In genomic region chr2:145760781-145761649, GRCh38 we compare ENCODE assay signal across 13 cellular contexts.
DNase-seq lines count a peak whose midpoint lies in the region; ATAC-seq, FAIRE-seq and TF ChIP-seq lines count a peak whose summit lies in the region.
"Had no signal": no experiment of that assay in that cellular context is flagged by ENCODE, and none has a peak within 500 bp of the region (broad histone marks: within the 10 kb centered on the region; RNA-seq: fewer than 3 reads in every experiment).

No MANE protein-coding gene starts in this region.

- H3K4me1 Mint-ChIP-seq in osteocyte (ENCODE audit: unreplicated experiment), result peaks cover 31% of the 10 kb centered on the region
- H3K4me1 Mint-ChIP-seq: natural killer cell had no signal

- no peak for ATAC-seq in activated naive CD4-positive, alpha-beta T cell treated with anti-CD3 and anti-CD28 coated beads, Interleukin-2, amount 50 U/mL, for 72 hours
- no peak for ATAC-seq in GM21576 (IDR thresholded peaks at IDR 0.05; ENCODE audit: unreplicated experiment)
- ATAC-seq: activated CD8-positive, alpha-beta T cell treated with anti-CD3 and anti-CD28 coated beads, Interleukin-2, amount 10 ng/mL, durations not matched to agents 7 days and 5 days; natural killer cell had no signal

- H3K36me3 Mint-ChIP-seq in osteocyte (ENCODE audit: unreplicated experiment), result no peaks in the 10 kb centered on the region
- H3K36me3 Mint-ChIP-seq in activated naive CD4-positive, alpha-beta T cell treated with anti-CD3 and anti-CD28 coated beads, Interleukin-2, amount 50 U/mL, for 72 hours, result no peaks in the 10 kb centered on the region
- H3K36me3 Mint-ChIP-seq: natural killer cell had no signal

- H3K27ac Mint-ChIP-seq in osteocyte (ENCODE audit: unreplicated experiment), result peak overlapping the region; percentile 64
- H3K27ac Mint-ChIP-seq in activated naive CD4-positive, alpha-beta T cell treated with anti-CD3 and anti-CD28 coated beads, Interleukin-2, amount 50 U/mL, for 72 hours, result no peak overlapping the region
- H3K27ac Mint-ChIP-seq: activated CD8-positive, alpha-beta T cell treated with anti-CD3 and anti-CD28 coated beads, Interleukin-2, amount 10 ng/mL, durations not matched to agents 7 days and 5 days; natural killer cell had no signal

- no peak for FAIRE-seq in GM19239 (lab: Jason Lieb, UNC)

- H3K27me3 Mint-ChIP-seq in osteocyte (ENCODE audit: unreplicated experiment), result no peaks in the 10 kb centered on the region

- no peak overlapping the region for H3K4me3 Mint-ChIP-seq in osteocyte (ENCODE audit: unreplicated experiment)
- H3K4me3 Mint-ChIP-seq: activated CD8-positive, alpha-beta T cell treated with anti-CD3 and anti-CD28 coated beads, Interleukin-2, amount 10 ng/mL, durations not matched to agents 7 days and 5 days; natural killer cell had no signal

- peaks cover 4% of the 10 kb centered on the region for H3K9me3 Mint-ChIP-seq in osteocyte (ENCODE audit: unreplicated experiment)
- peaks cover 0 to 4% of the 10 kb centered on the region in 2 donors for H3K9me3 Mint-ChIP-seq in activated naive CD4-positive, alpha-beta T cell treated with anti-CD3 and anti-CD28 coated beads, Interleukin-2, amount 50 U/mL, for 72 hours
- H3K9me3 Mint-ChIP-seq: natural killer cell had no signal

- TF ChIP-seq CTCF in osteocyte (IDR thresholded peaks at IDR 0.05), result no peak

- peak; percentile 6 for DNase-seq in ELF-1 (ENCODE audit: low read depth, low spot score)
- peak; percentile 9 for DNase-seq in RPMI7951 (ENCODE audit: low read depth)
- DNase-seq in fibroblast of peridontal ligament (ENCODE audit: extremely low read depth), result peak; percentile 97
- no peak for DNase-seq in osteocyte (ENCODE audit: extremely low spot score, unreplicated experiment)
- no peak for DNase-seq in activated naive CD4-positive, alpha-beta T cell treated with anti-CD3 and anti-CD28 coated beads, Interleukin-2, amount 50 U/mL, for 72 hours (ENCODE audit: low spot score in 2 of 2)
- DNase-seq in NCI-H187 treated with DMSO at 0.1 percent for 48 hours (lab: John Stamatoyannopoulos, UW), result no peak
- DNase-seq in GM19239 (ENCODE audit: insufficient read length, low spot score), result no peak
- DNase-seq: activated CD8-positive, alpha-beta T cell treated with anti-CD3 and anti-CD28 coated beads, Interleukin-2, amount 10 ng/mL, durations not matched to agents 7 days and 5 days; natural killer cell; NCI-H187; stimulated activated CD4-positive, alpha-beta T cell treated with anti-CD3 and anti-CD28 coated beads, Interleukin-4, amount 100 ng/mL, for 24 hours; tibial artery had no signal

Comparison
In these comparisons a context has a peak if more than half of its experiments do, and no peak if none do; other contexts are left out.
1. DNase-seq: peak in ELF-1 (single experiment), RPMI7951 (single experiment) and fibroblast of peridontal ligament (single experiment); none in osteocyte (single experiment), activated naive CD4-positive, alpha-beta T cell treated with anti-CD3 and anti-CD28 coated beads, Interleukin-2, amount 50 U/mL, for 72 hours (0 of 2), NCI-H187 treated with DMSO at 0.1 percent for 48 hours (single experiment) and GM19239 (single experiment).